ENCODE assay signal across 1 cellular context in genomic region chr4:26573389-26573794, GRCh38.
A peak's percentile ranks its signal among the peaks of the same experiment; 100 is the strongest.
TF ChIP-seq lines count a peak whose summit lies in the region.

No MANE protein-coding gene starts in this region.

TF ChIP-seq in SK-N-SH, 30 proteins besides CTCF, POLR2A, EP300 and RAD21:
- 0 out of 2 replicates have a peak, but pooled peaks have one; percentile 17 for TF ChIP-seq TEAD4 (IDR thresholded peaks at IDR 0.05; ENCODE audit: borderline replicate concordance, insufficient read depth)
- no peak for TF ChIP-seq MXI1 (IDR thresholded peaks at IDR 0.05; ENCODE audit: low read depth, low read length)
- TF ChIP-seq NFIC (IDR thresholded peaks at IDR 0.05; ENCODE audit: borderline replicate concordance): peak; percentile 22; the same call in 1 of the 2 replicates
- no peak for TF ChIP-seq USF2 (IDR thresholded peaks at IDR 0.05; ENCODE audit: borderline replicate concordance, low read depth, low read length)
- 0 out of 2 replicates have a peak, but pooled peaks have one; percentile 18 for TF ChIP-seq JUND (IDR thresholded peaks at IDR 0.05)
- TF ChIP-seq TAF1 (IDR thresholded peaks at IDR 0.05; ENCODE audit: borderline replicate concordance, low read depth, low read length): no peak
- TF ChIP-seq SMC3 (IDR thresholded peaks at IDR 0.05; ENCODE audit: low read depth, low read length): no peak
- 0 out of 2 replicates have a peak, but pooled peaks have one; percentile 11 for TF ChIP-seq GABPA (IDR thresholded peaks at IDR 0.05; ENCODE audit: low read depth)
- peak; percentile 19; the same call in 1 of the 2 replicates for TF ChIP-seq TCF12 (IDR thresholded peaks at IDR 0.05)
- TF ChIP-seq, protein P1, sequence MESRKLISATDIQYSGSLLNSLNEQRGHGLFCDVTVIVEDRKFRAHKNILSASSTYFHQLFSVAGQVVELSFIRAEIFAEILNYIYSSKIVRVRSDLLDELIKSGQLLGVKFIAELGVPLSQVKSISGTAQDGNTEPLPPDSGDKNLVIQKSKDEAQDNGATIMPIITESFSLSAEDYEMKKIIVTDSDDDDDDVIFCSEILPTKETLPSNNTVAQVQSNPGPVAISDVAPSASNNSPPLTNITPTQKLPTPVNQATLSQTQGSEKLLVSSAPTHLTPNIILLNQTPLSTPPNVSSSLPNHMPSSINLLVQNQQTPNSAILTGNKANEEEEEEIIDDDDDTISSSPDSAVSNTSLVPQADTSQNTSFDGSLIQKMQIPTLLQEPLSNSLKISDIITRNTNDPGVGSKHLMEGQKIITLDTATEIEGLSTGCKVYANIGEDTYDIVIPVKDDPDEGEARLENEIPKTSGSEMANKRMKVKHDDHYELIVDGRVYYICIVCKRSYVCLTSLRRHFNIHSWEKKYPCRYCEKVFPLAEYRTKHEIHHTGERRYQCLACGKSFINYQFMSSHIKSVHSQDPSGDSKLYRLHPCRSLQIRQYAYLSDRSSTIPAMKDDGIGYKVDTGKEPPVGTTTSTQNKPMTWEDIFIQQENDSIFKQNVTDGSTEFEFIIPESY (IDR thresholded peaks at IDR 0.05; ENCODE audit: borderline replicate concordance, low read depth): no peak
- TF ChIP-seq MEF2A (IDR thresholded peaks at IDR 0.05; ENCODE audit: borderline replicate concordance, low read depth): peak; percentile 76; the same call in 1 of the 2 replicates
- no peak for TF ChIP-seq SIN3A (IDR thresholded peaks at IDR 0.05; ENCODE audit: borderline replicate concordance, low read depth, low read length)
